In genomic region chr4:75511841-75512240, GRCh38 we compare ENCODE assay signal across 11 cellular contexts.
DNase-seq lines count a peak whose midpoint lies in the region; ATAC-seq, FAIRE-seq and TF ChIP-seq lines count a peak whose summit lies in the region.
"Had no signal": no experiment of that assay in that cellular context is flagged by ENCODE, and none has a peak within 500 bp of the region (broad histone marks: within the 10 kb centered on the region; RNA-seq: fewer than 3 reads in every experiment).

No MANE protein-coding gene starts in this region.

- no peak for ATAC-seq in stimulated activated naive CD8-positive, alpha-beta T cell treated with anti-CD3 and anti-CD28 coated beads, Interleukin-15, Interleukin-2, amounts not matched to agents 100 U/mL and 50 U/mL, for 24 hours

- H2AFZ ChIP-seq in parathyroid adenoma, result no peak overlapping the region

- H3K4me3 ChIP-seq in NB4 (ENCODE audit: low read depth, low read length) (peak overlapping the region; percentile 95), parathyroid adenoma (ENCODE audit: low read depth, low read length) (peak overlapping the region; percentile 3)

- H3K9ac ChIP-seq in ES-I3 (ENCODE audit: low read depth, low read length) (peak overlapping the region; percentile 5; the same call in 1 of the 2 replicates), parathyroid adenoma (no peak overlapping the region)

- H3K9me3 ChIP-seq in ES-I3 (ENCODE audit: control insufficient read depth, insufficient read depth, low read length) (0 out of 2 replicates have a peak, but pooled peaks cover 5% of the 10 kb centered on the region), parathyroid adenoma (ENCODE audit: control insufficient read depth, low read length) (no peaks in the 10 kb centered on the region)

- peaks cover 15% of the 10 kb centered on the region for H3K4me1 ChIP-seq in ES-I3 (ENCODE audit: insufficient read depth, low read length)
- peaks cover 8% of the 10 kb centered on the region for H3K4me1 ChIP-seq in parathyroid adenoma

- DNase-seq in NB4 (ENCODE audit: low read depth) (peak; percentile 19), erythroblast (lab: John Stamatoyannopoulos, UW) (peak; percentile 7 to 22), D721Med (ENCODE audit: insufficient read length, low spot score) (no peak), cerebellar nuclear complex (lab: John Stamatoyannopoulos, UW) (no peak), NCI-H82 (lab: John Stamatoyannopoulos, UW) (no peak)
- DNase-seq in stimulated activated naive CD8-positive, alpha-beta T cell treated with anti-CD3 and anti-CD28 coated beads, Interleukin-15, Interleukin-2, amounts not matched to agents 100 U/mL and 50 U/mL, for 24 hours, result no peak
- DNase-seq: activated CD4-positive, alpha-beta T cell treated with anti-CD3 and anti-CD28 coated beads for 48 hours; anterior cingulate cortex; DMS 273 treated with DMSO at 0.1 percent for 48 hours had no signal

- no peak for FAIRE-seq in D721Med (lab: Jason Lieb, UNC)

- peak overlapping the region; percentile 47 for H3K4me2 ChIP-seq in parathyroid adenoma (ENCODE audit: low read length)

- peak overlapping the region; percentile 30 for H3K27ac ChIP-seq in parathyroid adenoma

- H3K36me3 ChIP-seq in ES-I3 (ENCODE audit: insufficient read depth, low read length) (no peaks in the 10 kb centered on the region), parathyroid adenoma (ENCODE audit: control insufficient read depth, insufficient read depth, low read length) (no peaks in the 10 kb centered on the region)

- TF ChIP-seq CTCF in NB4 (IDR thresholded peaks at IDR 0.05; ENCODE audit: low read depth, low read length) (no peak), parathyroid adenoma (IDR thresholded peaks at IDR 0.05) (no peak), D721Med (IDR thresholded peaks at IDR 0.05; ENCODE audit: insufficient read depth, missing control alignments) (no peak)

- TF ChIP-seq POLR2A in NB4 (IDR thresholded peaks at IDR 0.05; ENCODE audit: extremely low read depth, insufficient read length) (no peak), erythroblast (IDR thresholded peaks at IDR 0.05; ENCODE audit: low read length) (no peak)

- H3K27me3 ChIP-seq in parathyroid adenoma (ENCODE audit: control insufficient read depth, insufficient read depth, low read length), result no peaks in the 10 kb centered on the region

- no peaks in the 10 kb centered on the region for H3K79me2 ChIP-seq in parathyroid adenoma

Comparison
In these comparisons a context has a peak if more than half of its experiments do, and no peak if none do; other contexts are left out.
1. DNase-seq: peak in NB4 (single experiment) and erythroblast (2 of 2); none in stimulated activated naive CD8-positive, alpha-beta T cell treated with anti-CD3 and anti-CD28 coated beads, Interleukin-15, Interleukin-2, amounts not matched to agents 100 U/mL and 50 U/mL, for 24 hours (single experiment), D721Med (single experiment), cerebellar nuclear complex (0 of 2) and NCI-H82 (single experiment).